ENCODE assay signal across 13 cellular contexts in the genomic region with DNA sequence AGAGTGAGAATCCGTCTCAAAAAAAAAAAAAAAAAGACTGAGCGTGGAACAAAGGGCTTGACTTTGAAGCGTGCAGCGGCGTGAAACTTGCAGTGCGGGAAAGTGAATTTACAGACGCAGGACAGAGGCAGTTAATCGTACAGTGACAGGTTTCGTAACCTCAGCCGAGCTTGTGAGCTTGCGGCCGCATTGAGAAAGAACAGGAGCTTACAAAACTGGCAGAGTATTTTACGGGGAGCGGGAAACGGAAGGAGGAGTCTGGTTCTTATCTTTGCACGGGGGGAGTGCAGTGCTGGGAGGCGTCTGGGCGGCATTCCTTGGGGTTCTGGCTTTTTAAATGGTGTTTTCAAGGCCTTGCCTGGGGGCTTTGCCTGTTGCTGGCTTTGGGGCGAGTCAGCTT. TPM values are rescaled to one million over a fixed set of nuclear protein-coding genes. Genes with fewer than 3 reads are reported as not detected.
DNase-seq lines count a peak whose midpoint lies in the region; ATAC-seq and TF ChIP-seq lines count a peak whose summit lies in the region.
"Had no signal": no experiment of that assay in that cellular context is flagged by ENCODE, and none has a peak within 500 bp of the region (broad histone marks: within the 10 kb centered on the region; RNA-seq: fewer than 3 reads in every experiment).

No MANE protein-coding gene starts in this region.

- H3K27me3 Mint-ChIP-seq in CD14-positive monocyte (ENCODE audit: low read depth in 3 of 3), result peaks cover 0 to 5% (median 1%) of the 10 kb centered on the region in 3 donors
- no peaks in the 10 kb centered on the region for H3K27me3 Mint-ChIP-seq in progenitor cell of endocrine pancreas

- peaks cover 0 to 16% (median 3%) of the 10 kb centered on the region in 7 donors for H3K9me3 Mint-ChIP-seq in CD14-positive monocyte
- H3K9me3 Mint-ChIP-seq in progenitor cell of endocrine pancreas (ENCODE audit: low read depth), result peaks cover 9% of the 10 kb centered on the region
- H3K9me3 Mint-ChIP-seq: activated T-helper 1 cell treated with anti-CD3 and anti-CD28 coated beads, Interleukin-12 subunit alpha, Interleukin-12 subunit beta, Interleukin-2, Interleukin-4 antibody, amounts not matched to agents 30 ng/mL and 10 ng/mL and 1 ng/mL, durations not matched to agents 14 hours and 24 hours and 36 hours had no signal

- peak; percentile 86 for DNase-seq in CD14-positive monocyte (ENCODE audit: low spot score)
- DNase-seq in NT2/D1 (ENCODE audit: low read depth, low spot score), result no peak
- peak; percentile 67 for DNase-seq in Right ventricle myocardium superior
- no peak for DNase-seq in hypothalamus (lab: John Stamatoyannopoulos, UW)
- DNase-seq in DMS114 treated with DMSO at 0.1 percent for 48 hours (lab: John Stamatoyannopoulos, UW; ENCODE audit: unreplicated experiment), result no peak
- no peak for DNase-seq in progenitor cell of endocrine pancreas (ENCODE audit: low spot score, unreplicated experiment)
- DNase-seq: NCI-H1417 treated with DMSO at 0.1 percent for 48 hours; stimulated activated CD4-positive, alpha-beta T cell treated with anti-CD3 and anti-CD28 coated beads, Interleukin-2, amount 100 ng/mL, for 24 hours had no signal

- no peaks in the 10 kb centered on the region for H3K36me3 ChIP-seq in NT2/D1 (ENCODE audit: insufficient read depth, insufficient read length, low read length)
- H3K36me3 ChIP-seq in neutrophil, result no peaks in the 10 kb centered on the region

- ATAC-seq in Right ventricle myocardium superior (ENCODE audit: poor library complexity), result peak; percentile 72
- ATAC-seq in GM19351 (IDR thresholded peaks at IDR 0.05; ENCODE audit: unreplicated experiment), result no peak

- H3K9ac ChIP-seq in NT2/D1 (ENCODE audit: insufficient read length, low read depth), result peak overlapping the region; percentile 42

- peaks cover 3% of the 10 kb centered on the region; the same call in 1 of the 2 replicates for H3K9me3 ChIP-seq in NT2/D1 (ENCODE audit: insufficient read depth, low read length)
- no peaks in the 10 kb centered on the region for H3K9me3 ChIP-seq in neutrophil

- H3K4me3 ChIP-seq in NT2/D1 (ENCODE audit: insufficient read length, low read depth) (no peak overlapping the region), neutrophil (ENCODE audit: low read depth in 1 of 2, low read length in 1 of 2) (peak overlapping the region; percentile 67 to 73)

- peak overlapping the region; percentile 76 to 83 for H3K4me3 Mint-ChIP-seq in CD14-positive monocyte
- H3K4me3 Mint-ChIP-seq in progenitor cell of endocrine pancreas (ENCODE audit: low read depth), result no peak overlapping the region
- H3K4me3 Mint-ChIP-seq: activated T-helper 1 cell treated with anti-CD3 and anti-CD28 coated beads, Interleukin-12 subunit alpha, Interleukin-12 subunit beta, Interleukin-2, Interleukin-4 antibody, amounts not matched to agents 30 ng/mL and 10 ng/mL and 1 ng/mL, durations not matched to agents 14 hours and 24 hours and 36 hours had no signal

- H3K36me3 Mint-ChIP-seq in CD14-positive monocyte, result peaks cover 12 to 21% of the 10 kb centered on the region in 2 donors
- peaks cover 22% of the 10 kb centered on the region for H3K36me3 Mint-ChIP-seq in progenitor cell of endocrine pancreas (ENCODE audit: insufficient read depth)

- TF ChIP-seq CTCF in CD14-positive monocyte (IDR thresholded peaks at IDR 0.05), result no peak
- peak; percentile 15 for TF ChIP-seq CTCF in neutrophil (IDR thresholded peaks at IDR 0.05)
- TF ChIP-seq CTCF in progenitor cell of endocrine pancreas (IDR thresholded peaks at IDR 0.05; ENCODE audit: unreplicated experiment), result no peak

- intact Hi-C loops in CD14-positive monocyte (cut with micrococcal nuclease) (no loop called here), Right ventricle myocardium superior (cut with DNase I) (no loop called here)

- H3K4me1 ChIP-seq in NT2/D1 (ENCODE audit: insufficient read depth, insufficient read length) (peaks cover 6% of the 10 kb centered on the region), neutrophil (ENCODE audit: control insufficient read depth in 1 of 2, insufficient read depth in 1 of 2, low read depth in 1 of 2, low read length in 1 of 2) (peaks cover 33 to 45% of the 10 kb centered on the region in 2 experiments)

- H3K27ac ChIP-seq in neutrophil, result peak overlapping the region; percentile 92

- H3K27ac Mint-ChIP-seq in CD14-positive monocyte (peak overlapping the region; percentile 87 to 97 (median 96)), progenitor cell of endocrine pancreas (no peak overlapping the region)
- H3K27ac Mint-ChIP-seq: activated T-helper 1 cell treated with anti-CD3 and anti-CD28 coated beads, Interleukin-12 subunit alpha, Interleukin-12 subunit beta, Interleukin-2, Interleukin-4 antibody, amounts not matched to agents 30 ng/mL and 10 ng/mL and 1 ng/mL, durations not matched to agents 14 hours and 24 hours and 36 hours had no signal

- peaks cover 5% of the 10 kb centered on the region for H3K27me3 ChIP-seq in NT2/D1 (ENCODE audit: insufficient read depth, insufficient read length)
- H3K27me3 ChIP-seq in neutrophil, result no peaks in the 10 kb centered on the region

- H3K4me1 Mint-ChIP-seq in CD14-positive monocyte (peaks cover 47% of the 10 kb centered on the region), progenitor cell of endocrine pancreas (ENCODE audit: low read depth) (peaks cover 5% of the 10 kb centered on the region)

RNA-seq across cellular contexts. Expression of a gene that starts 6.0 kb away (rescaled TPM):
- 100 to 1,000 TPM; 364 to 431 TPM for polyA plus RNA-seq in CD14-positive monocyte
- total RNA-seq in Right ventricle myocardium superior (1,928 TPM), progenitor cell of endocrine pancreas (464 and 472 TPM in 2 replicates)

RNA-seq across cellular contexts. Expression of a gene that starts 22.6 kb away (rescaled TPM):
- polyA plus RNA-seq in CD14-positive monocyte, result 1 to 10 TPM in 1 of 2 donors, under 1 TPM in 1; 0.48 to 1.4 TPM
- 0.32 TPM for total RNA-seq in Right ventricle myocardium superior
- total RNA-seq in progenitor cell of endocrine pancreas, result 0.31 TPM in 1 of 2 replicates, not detected in the other
- total RNA-seq: chondrocyte, glomerular endothelial cell had no signal

RNA-seq across cellular contexts. Expression of a gene that starts 23.3 kb away (rescaled TPM):
- polyA plus RNA-seq in CD14-positive monocyte, result not detected
- total RNA-seq in Right ventricle myocardium superior, result 4.1 TPM
- total RNA-seq in progenitor cell of endocrine pancreas, result 0.34 and 0.47 TPM in 2 replicates

RNA-seq across cellular contexts. Expression of a gene that starts 34.8 kb away (rescaled TPM):
- polyA plus RNA-seq in CD14-positive monocyte, result 10 to 100 TPM; 25.2 to 43.0 TPM
- total RNA-seq in Right ventricle myocardium superior (86.3 TPM), progenitor cell of endocrine pancreas (96.9 and 100 TPM in 2 replicates)

RNA-seq across cellular contexts. Expression of a gene that starts 59.1 kb away (rescaled TPM):
- 10 to 100 TPM; 14.2 to 48.1 TPM for polyA plus RNA-seq in CD14-positive monocyte
- total RNA-seq in Right ventricle myocardium superior (10.8 TPM), progenitor cell of endocrine pancreas (16.4 and 18.0 TPM in 2 replicates)

Comparison
In these comparisons a context has a peak if more than half of its experiments do, and no peak if none do; other contexts are left out.
1. DNase-seq: peak in CD14-positive monocyte (single experiment) and Right ventricle myocardium superior (single experiment); none in NT2/D1 (single experiment), hypothalamus (0 of 51), DMS114 treated with DMSO at 0.1 percent for 48 hours (single experiment) and progenitor cell of endocrine pancreas (single experiment).